Comparison of ENCODE assay signal across 1 cellular context in genomic region chr4:186651624-186652023, GRCh38.
TF ChIP-seq lines count a peak whose summit lies in the region.

No MANE protein-coding gene starts in this region.

TF ChIP-seq in GM23338, 12 proteins besides CTCF, POLR2A, EP300 and RAD21 (continued from another document):
- TF ChIP-seq, protein P1, sequence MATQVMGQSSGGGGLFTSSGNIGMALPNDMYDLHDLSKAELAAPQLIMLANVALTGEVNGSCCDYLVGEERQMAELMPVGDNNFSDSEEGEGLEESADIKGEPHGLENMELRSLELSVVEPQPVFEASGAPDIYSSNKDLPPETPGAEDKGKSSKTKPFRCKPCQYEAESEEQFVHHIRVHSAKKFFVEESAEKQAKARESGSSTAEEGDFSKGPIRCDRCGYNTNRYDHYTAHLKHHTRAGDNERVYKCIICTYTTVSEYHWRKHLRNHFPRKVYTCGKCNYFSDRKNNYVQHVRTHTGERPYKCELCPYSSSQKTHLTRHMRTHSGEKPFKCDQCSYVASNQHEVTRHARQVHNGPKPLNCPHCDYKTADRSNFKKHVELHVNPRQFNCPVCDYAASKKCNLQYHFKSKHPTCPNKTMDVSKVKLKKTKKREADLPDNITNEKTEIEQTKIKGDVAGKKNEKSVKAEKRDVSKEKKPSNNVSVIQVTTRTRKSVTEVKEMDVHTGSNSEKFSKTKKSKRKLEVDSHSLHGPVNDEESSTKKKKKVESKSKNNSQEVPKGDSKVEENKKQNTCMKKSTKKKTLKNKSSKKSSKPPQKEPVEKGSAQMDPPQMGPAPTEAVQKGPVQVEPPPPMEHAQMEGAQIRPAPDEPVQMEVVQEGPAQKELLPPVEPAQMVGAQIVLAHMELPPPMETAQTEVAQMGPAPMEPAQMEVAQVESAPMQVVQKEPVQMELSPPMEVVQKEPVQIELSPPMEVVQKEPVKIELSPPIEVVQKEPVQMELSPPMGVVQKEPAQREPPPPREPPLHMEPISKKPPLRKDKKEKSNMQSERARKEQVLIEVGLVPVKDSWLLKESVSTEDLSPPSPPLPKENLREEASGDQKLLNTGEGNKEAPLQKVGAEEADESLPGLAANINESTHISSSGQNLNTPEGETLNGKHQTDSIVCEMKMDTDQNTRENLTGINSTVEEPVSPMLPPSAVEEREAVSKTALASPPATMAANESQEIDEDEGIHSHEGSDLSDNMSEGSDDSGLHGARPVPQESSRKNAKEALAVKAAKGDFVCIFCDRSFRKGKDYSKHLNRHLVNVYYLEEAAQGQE (IDR thresholded peaks at IDR 0.05; ENCODE audit: unreplicated experiment), result no peak
- TF ChIP-seq JUNB (IDR thresholded peaks at IDR 0.05; ENCODE audit: unreplicated experiment), result no peak
